22 cellular contexts compared by ENCODE assay signal in genomic region chr3:73453676-73454075, GRCh38.
A peak's percentile ranks its signal among the peaks of the same experiment; 100 is the strongest.
DNase-seq lines count a peak whose midpoint lies in the region; ATAC-seq, FAIRE-seq and TF ChIP-seq lines count a peak whose summit lies in the region.
"Had no signal": no experiment of that assay in that cellular context is flagged by ENCODE, and none has a peak within 500 bp of the region (broad histone marks: within the 10 kb centered on the region; RNA-seq: fewer than 3 reads in every experiment).

No MANE protein-coding gene starts in this region.

- peak; percentile 47 for FAIRE-seq in astrocyte (lab: Jason Lieb, UNC)
- FAIRE-seq: GM12891 had no signal

- H2AFZ ChIP-seq in astrocyte (ENCODE audit: low read depth, low read length) = no peak overlapping the region
- no peak overlapping the region for H2AFZ ChIP-seq in PC-9

- H3K79me2 ChIP-seq in astrocyte (ENCODE audit: insufficient read depth, low read length) (no peaks in the 10 kb centered on the region), PC-9 (ENCODE audit: low read depth) (no peaks in the 10 kb centered on the region)

- no peak overlapping the region for H3K4me3 Mint-ChIP-seq in astrocyte (ENCODE audit: unreplicated experiment)
- H3K4me3 Mint-ChIP-seq: activated B cell treated with CpG ODN at 0.5 μM for 24 hours had no signal

- H3K36me3 ChIP-seq in astrocyte (ENCODE audit: insufficient read depth, low read length) (no peaks in the 10 kb centered on the region), prostate gland (no peaks in the 10 kb centered on the region), PC-9 (ENCODE audit: low read depth) (no peaks in the 10 kb centered on the region)

- H4K20me1 ChIP-seq in astrocyte (ENCODE audit: insufficient read depth, low read length) = peaks cover 4% of the 10 kb centered on the region
- no peaks in the 10 kb centered on the region for H4K20me1 ChIP-seq in PC-9 (ENCODE audit: insufficient read depth)

- H3K9me3 Mint-ChIP-seq in astrocyte (ENCODE audit: unreplicated experiment) = no peaks in the 10 kb centered on the region
- H3K9me3 Mint-ChIP-seq: activated B cell treated with CpG ODN at 0.5 μM for 24 hours had no signal

- peak overlapping the region; percentile 31 for H3K4me2 ChIP-seq in astrocyte (ENCODE audit: low read length)
- no peak overlapping the region for H3K4me2 ChIP-seq in PC-9

- ATAC-seq in omental fat pad (ENCODE audit: low FRiP score) = no peak
- ATAC-seq in GM21390 (IDR thresholded peaks at IDR 0.05; ENCODE audit: unreplicated experiment) = no peak

- no peak overlapping the region for H3K9ac ChIP-seq in astrocyte (ENCODE audit: low read length)

- H3K27ac Mint-ChIP-seq in astrocyte (ENCODE audit: unreplicated experiment) = no peak overlapping the region
- H3K27ac Mint-ChIP-seq: activated B cell treated with CpG ODN at 0.5 μM for 24 hours had no signal

- 18% methylated on average over 4 of the region's 4 CpGs for WGBS in prostate gland

- no peak overlapping the region for H3K27ac ChIP-seq in astrocyte (ENCODE audit: low read depth, low read length)
- peak overlapping the region; percentile 44 to 50 for H3K27ac ChIP-seq in prostate gland
- H3K27ac ChIP-seq in PC-9 = no peak overlapping the region
- H3K27ac ChIP-seq: C4-2B had no signal

- H3F3A ChIP-seq in PC-9 (ENCODE audit: insufficient read depth, low read depth) = no peaks in the 10 kb centered on the region

- TF ChIP-seq CTCF in astrocyte (IDR thresholded peaks at IDR 0.05; ENCODE audit: insufficient read depth, low read depth, low read length) (no peak), fibroblast of mammary gland (conservative IDR thresholded peaks at IDR 0.05; ENCODE audit: control insufficient read depth, insufficient read depth, low read depth, low read length) (no peak), prostate gland (IDR thresholded peaks at IDR 0.05) (no peak), omental fat pad (IDR thresholded peaks at IDR 0.05) (no peak), PC-9 (conservative IDR thresholded peaks at IDR 0.05) (no peak)

- H3K4me1 Mint-ChIP-seq in astrocyte (ENCODE audit: low read depth, unreplicated experiment) = peaks cover 6% of the 10 kb centered on the region

- no peak overlapping the region for H3K4me3 ChIP-seq in astrocyte (ENCODE audit: insufficient read depth, low read depth, low read length)
- no peak overlapping the region for H3K4me3 ChIP-seq in fibroblast of mammary gland (ENCODE audit: control insufficient read depth, low read depth, low read length)
- no peak overlapping the region for H3K4me3 ChIP-seq in prostate gland
- H3K4me3 ChIP-seq in PC-9 = no peak overlapping the region

- H3K9me3 ChIP-seq in astrocyte (ENCODE audit: insufficient read depth, low read depth, low read length) = no peaks in the 10 kb centered on the region
- no peaks in the 10 kb centered on the region for H3K9me3 ChIP-seq in prostate gland
- H3K9me3 ChIP-seq in PC-9 (ENCODE audit: insufficient read depth, low read depth) = no peaks in the 10 kb centered on the region

- DNase-seq in GM03348 (ENCODE audit: low spot score) (peak; percentile 28), astrocyte (ENCODE audit: low read depth) (peak; percentile 91), fibroblast of mammary gland (ENCODE audit: low read depth) (peak; percentile 55), prostate gland (ENCODE audit: low spot score) (no peak), omental fat pad (ENCODE audit: low spot score) (no peak), PC-9 (no peak)
- no peak for DNase-seq in activated T-cell treated with anti-CD3 and anti-CD28 coated beads, Interleukin-2, amount 50 U/mL, for 48 hours
- DNase-seq: activated B cell treated with CpG ODN at 0.5 μM for 24 hours; activated CD4-positive, alpha-beta T cell treated with anti-CD3 and anti-CD28 coated beads, Interleukin-2, amount 50 U/mL, for 4 hours; activated naive CD4-positive, alpha-beta T cell treated with anti-CD3 and anti-CD28 coated beads, Interleukin-2, amount 50 U/mL, for 16 hours; effector CD8-positive, alpha-beta T cell; HCEC 1CT; NCI-H1105 treated with DMSO at 0.1 percent for 48 hours; NCI-H2081 treated with DMSO at 0.1 percent for 48 hours; NCI-H446 treated with DMSO at 0.1 percent for 48 hours; retina; Right ventricle myocardium superior; stimulated activated naive CD4-positive, alpha-beta T cell treated with Interleukin-2 at 50 U/mL for 16 hours; T-helper 9 cell had no signal

- BruUV-seq in PC-9 (replicated peaks; lab: Mats Ljungman, UMichigan) = no TSS peak

- TF ChIP-seq POLR2A in prostate gland (IDR thresholded peaks at IDR 0.05) = no peak

- CTCF ChIA-PET in PC-9 (lab: Charles Lee) = no interaction called here

- POLR2A ChIA-PET in PC-9 (lab: Charles Lee; ENCODE audit: unreplicated experiment) = no interaction called here

- intact Hi-C loops in prostate gland (cut with DNase I) = loop anchor here (5.0 kb wide), 1 partner anchor 44 kb away; no protein-coding TSS in a partner anchor
- intact Hi-C loops in PC-9 (cut with micrococcal nuclease; ENCODE audit: unreplicated experiment) = no loop called here

- no peaks in the 10 kb centered on the region for H3K9me2 ChIP-seq in PC-9 (ENCODE audit: insufficient read depth)

- peaks cover 10% of the 10 kb centered on the region for H3K4me1 ChIP-seq in astrocyte (ENCODE audit: insufficient read depth, low read length)
- H3K4me1 ChIP-seq in prostate gland (replicated peaks) = peaks cover 9% of the 10 kb centered on the region
- no peaks in the 10 kb centered on the region for H3K4me1 ChIP-seq in PC-9 (replicated peaks; ENCODE audit: insufficient read depth)

- no peaks in the 10 kb centered on the region for H3K27me3 Mint-ChIP-seq in astrocyte (ENCODE audit: low read depth, unreplicated experiment)
- H3K27me3 Mint-ChIP-seq: activated B cell treated with CpG ODN at 0.5 μM for 24 hours had no signal

- peaks cover 14% of the 10 kb centered on the region for H3K27me3 ChIP-seq in astrocyte (ENCODE audit: insufficient read depth, low read length)
- H3K27me3 ChIP-seq in prostate gland (replicated peaks; ENCODE audit: insufficient read depth) = no peaks in the 10 kb centered on the region
- no peaks in the 10 kb centered on the region for H3K27me3 ChIP-seq in PC-9 (ENCODE audit: insufficient read depth, low read depth)

- H3K36me3 Mint-ChIP-seq in astrocyte (ENCODE audit: low read depth, unreplicated experiment) = no peaks in the 10 kb centered on the region

Comparison
In these comparisons a context has a peak if more than half of its experiments do, and no peak if none do; other contexts are left out.
1. DNase-seq: peak in GM03348 (single experiment), astrocyte (single experiment) and fibroblast of mammary gland (single experiment); none in prostate gland (single experiment), omental fat pad (single experiment), activated T-cell treated with anti-CD3 and anti-CD28 coated beads, Interleukin-2, amount 50 U/mL, for 48 hours (0 of 2) and PC-9 (0 of 2).
2. H3K27ac ChIP-seq: peak in prostate gland (2 of 2); none in astrocyte (single experiment) and PC-9 (single experiment).